ENCODE assay signal across 1 cellular context in genomic region chr7:90178592-90179279, GRCh38.
A peak's percentile ranks its signal among the peaks of the same experiment; 100 is the strongest.
TF ChIP-seq lines count a peak whose summit lies in the region.

No MANE protein-coding gene starts in this region.

TF ChIP-seq in HepG2, 621 proteins besides CTCF, POLR2A, EP300 and RAD21:
- TF ChIP-seq ARID5B (CRISPR knock-in tag; IDR thresholded peaks at IDR 0.05) (no peak), TBX3 (IDR thresholded peaks at IDR 0.05; ENCODE audit: borderline replicate concordance) (peak; percentile 32; the same call in 1 of the 2 replicates), NONO (IDR thresholded peaks at IDR 0.05) (no peak), NONO (CRISPR knock-in tag; conservative IDR thresholded peaks at IDR 0.05) (no peak), ZFY (CRISPR knock-in tag; IDR thresholded peaks at IDR 0.05) (no peak), SALL1 (CRISPR knock-in tag; IDR thresholded peaks at IDR 0.05) (peak; percentile 35; the same call in 1 of the 2 replicates), GATAD2A (CRISPR knock-in tag; IDR thresholded peaks at IDR 0.05) (peak; percentile 41), ZNF788 (CRISPR knock-in tag; IDR thresholded peaks at IDR 0.05; ENCODE audit: borderline replicate concordance) (no peak), ZNF136 (CRISPR knock-in tag; IDR thresholded peaks at IDR 0.05; ENCODE audit: low read depth) (no peak), HDAC2 (CRISPR knock-in tag; IDR thresholded peaks at IDR 0.05) (no peak), MNT (IDR thresholded peaks at IDR 0.05) (no peak), POGZ (CRISPR knock-in tag; IDR thresholded peaks at IDR 0.05) (0 out of 2 replicates have a peak, but pooled peaks have one; percentile 27), ZNF296 (CRISPR knock-in tag; conservative IDR thresholded peaks at IDR 0.05) (no peak), ZNF644 (CRISPR knock-in tag; IDR thresholded peaks at IDR 0.05; ENCODE audit: low read depth) (0 out of 2 replicates have a peak, but pooled peaks have one; percentile 37), AFF4 (CRISPR knock-in tag; IDR thresholded peaks at IDR 0.05) (no peak), ZNF180 (CRISPR knock-in tag; IDR thresholded peaks at IDR 0.05; ENCODE audit: borderline replicate concordance, low read depth) (no peak), TCF12 (IDR thresholded peaks at IDR 0.05) (no peak), TCF12 (CRISPR knock-in tag; IDR thresholded peaks at IDR 0.05) (no peak), HNF4A (CRISPR knock-in tag; IDR thresholded peaks at IDR 0.05) (peak; percentile 35), FOSL2 (CRISPR knock-in tag; IDR thresholded peaks at IDR 0.05) (peak; percentile 44), ZNF432 (CRISPR knock-in tag; IDR thresholded peaks at IDR 0.05; ENCODE audit: borderline replicate concordance) (no peak), ZNF83 (CRISPR knock-in tag; IDR thresholded peaks at IDR 0.05; ENCODE audit: borderline replicate concordance) (no peak), HNF4G (IDR thresholded peaks at IDR 0.05; ENCODE audit: borderline replicate concordance, low read depth, low read length) (peak; percentile 14; the same call in 1 of the 2 replicates), HNF4G (CRISPR knock-in tag; IDR thresholded peaks at IDR 0.05; ENCODE audit: borderline replicate concordance, low read depth) (no peak), TAF15 (IDR thresholded peaks at IDR 0.05; ENCODE audit: low read depth, low read length, poor library complexity, severe bottlenecking) (no peak), ZNF674 (CRISPR knock-in tag; IDR thresholded peaks at IDR 0.05; ENCODE audit: low read depth) (no peak), ARNTL (CRISPR knock-in tag; IDR thresholded peaks at IDR 0.05) (no peak), PHF20 (CRISPR knock-in tag; IDR thresholded peaks at IDR 0.05) (no peak), HMGXB4 (CRISPR knock-in tag; IDR thresholded peaks at IDR 0.05; ENCODE audit: borderline replicate concordance in 1 of 2, low read depth in 1 of 2) (no peak), PHF8 (CRISPR knock-in tag; IDR thresholded peaks at IDR 0.05) (no peak), PBX3 (CRISPR knock-in tag; IDR thresholded peaks at IDR 0.05; ENCODE audit: borderline replicate concordance) (no peak), NFIB (CRISPR knock-in tag; IDR thresholded peaks at IDR 0.05; ENCODE audit: borderline replicate concordance) (no peak), CREB1 (IDR thresholded peaks at IDR 0.05) (no peak), CREB1 (CRISPR knock-in tag; IDR thresholded peaks at IDR 0.05) (peak; percentile 11; the same call in 1 of the 2 replicates), SMYD3 (CRISPR knock-in tag; IDR thresholded peaks at IDR 0.05) (no peak), FOXP1 (IDR thresholded peaks at IDR 0.05) (no peak), FOXP1 (CRISPR knock-in tag; IDR thresholded peaks at IDR 0.05) (0 out of 2 replicates have a peak, but pooled peaks have one; percentile 13), KDM3A (CRISPR knock-in tag; IDR thresholded peaks at IDR 0.05; ENCODE audit: low read depth) (no peak)
